In the genomic region with DNA sequence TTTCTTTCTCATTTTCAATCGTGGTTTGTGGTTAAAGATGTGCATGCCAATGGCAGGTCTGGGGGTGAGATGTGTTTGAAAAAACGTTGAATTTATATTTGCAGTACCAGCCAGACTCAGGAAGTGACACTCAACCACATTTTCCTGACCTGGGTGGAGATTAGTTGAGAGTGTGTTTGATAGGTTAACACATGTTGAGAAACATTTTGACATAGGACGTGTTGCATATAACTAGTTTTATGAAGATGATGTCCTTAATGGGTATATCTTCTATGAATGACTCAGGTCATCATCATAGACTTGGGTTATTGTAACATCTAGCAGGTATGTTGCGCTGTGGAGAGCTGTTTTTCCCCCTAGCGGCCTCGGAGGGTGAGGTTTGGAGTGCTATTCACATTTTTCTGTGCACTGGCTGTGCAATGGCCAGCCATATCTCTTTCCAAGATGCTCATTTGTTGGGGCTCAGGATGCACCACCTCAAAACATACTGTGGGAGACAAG, we compare ENCODE assay signal across 10 cellular contexts. TPM values are rescaled to one million over a fixed set of nuclear protein-coding genes. Genes with fewer than 3 reads are reported as not detected.
A peak's percentile ranks its signal among the peaks of the same experiment; 100 is the strongest.
DNase-seq lines count a peak whose midpoint lies in the region; ATAC-seq and TF ChIP-seq lines count a peak whose summit lies in the region.
"Had no signal": no experiment of that assay in that cellular context is flagged by ENCODE, and none has a peak within 500 bp of the region (broad histone marks: within the 10 kb centered on the region; RNA-seq: fewer than 3 reads in every experiment).

No MANE protein-coding gene starts in this region.

- no peak overlapping the region for H3K27ac ChIP-seq in colonic mucosa
- peak overlapping the region in 2 of 12 donors; percentile 12 to 74 for H3K27ac ChIP-seq in heart left ventricle

- H3K4me1 ChIP-seq in colonic mucosa (no peaks in the 10 kb centered on the region), heart left ventricle (peaks cover 0 to 35% (median 9%) of the 10 kb centered on the region in 12 donors)
- H3K4me1 ChIP-seq: HAP-1 had no signal

- CTCF ChIA-PET in WTC11 (lab: Charles Lee): interaction anchor here (0.8 to 1.9 kb wide), 3 partner anchors 19 to 30 kb away, joined by 3 to 6 read pairs (median 3); no protein-coding TSS in a partner anchor

- no peak overlapping the region for H3K4me3 Mint-ChIP-seq in WTC11
- H3K4me3 Mint-ChIP-seq: neural crest cell had no signal

- no peak overlapping the region for H3K9ac ChIP-seq in colonic mucosa (ENCODE audit: low read depth in 2 of 2, low read length in 2 of 2)

- no peak overlapping the region for H3K4me3 ChIP-seq in colonic mucosa
- no peak overlapping the region for H3K4me3 ChIP-seq in heart left ventricle
- H3K4me3 ChIP-seq: HAP-1 had no signal

- TF ChIP-seq POLR2A in heart left ventricle (IDR thresholded peaks at IDR 0.05): no peak

- TF ChIP-seq CTCF in WTC11 (IDR thresholded peaks at IDR 0.05) (no peak), colonic mucosa (IDR thresholded peaks at IDR 0.05) (no peak), heart left ventricle (IDR thresholded peaks at IDR 0.05) (no peak)

- POLR2A ChIA-PET in WTC11 (lab: Charles Lee): no interaction called here

- peak; percentile 15 for DNase-seq in Caki2 (ENCODE audit: low read depth)
- peak; percentile 50 for DNase-seq in HS-27A (ENCODE audit: low read depth)
- no peak for DNase-seq in WTC11 (ENCODE audit: low spot score)
- peak; percentile 24 for DNase-seq in colonic mucosa
- peak; percentile 41 for DNase-seq in stimulated activated CD8-positive, alpha-beta memory T cell treated with anti-CD3 and anti-CD28 coated beads, Interleukin-15, amount 100 ng/mL, for 1 hour (ENCODE audit: low read depth)
- no peak for DNase-seq in heart left ventricle
- DNase-seq in superior temporal gyrus (ENCODE audit: extremely low spot score): no peak

- H3K36me3 ChIP-seq in colonic mucosa: no peaks in the 10 kb centered on the region
- H3K36me3 ChIP-seq in heart left ventricle: no peaks in the 10 kb centered on the region
- H3K36me3 ChIP-seq: HAP-1 had no signal

- intact Hi-C loops in colonic mucosa (cut with DNase I) (no loop called here), heart left ventricle (cut with DNase I) (no loop called here)

- peaks cover 9% of the 10 kb centered on the region for H3K9me3 Mint-ChIP-seq in WTC11

- H3K27me3 Mint-ChIP-seq in WTC11 (ENCODE audit: low read depth): no peaks in the 10 kb centered on the region; the same call in none of the 2 replicates

- in situ Hi-C loops in Caki2 (cut with HindIII; ENCODE audit: low pct_unique_long_range_greater_than_20kb, low sequenced_read_pairs): no loop called here

- no peaks in the 10 kb centered on the region for H3K36me3 Mint-ChIP-seq in WTC11

- ATAC-seq in GM21447 (IDR thresholded peaks at IDR 0.05; ENCODE audit: unreplicated experiment) (peak; percentile 82), WTC11 (peak; percentile 53; the same call in 1 of the 2 replicates), heart left ventricle (no peak)

- WGBS in heart left ventricle, 4 donors: 68 to 80% (median 74%) methylated on average over 6 of the region's 6 CpGs

- H3K27me3 ChIP-seq in colonic mucosa: no peaks in the 10 kb centered on the region
- no peaks in the 10 kb centered on the region for H3K27me3 ChIP-seq in heart left ventricle

- no peaks in the 10 kb centered on the region for H3K4me1 Mint-ChIP-seq in WTC11
- H3K4me1 Mint-ChIP-seq: neural crest cell had no signal

- H3K27ac Mint-ChIP-seq in WTC11: no peak overlapping the region

- no peaks in the 10 kb centered on the region for H3K9me3 ChIP-seq in colonic mucosa
- no peaks in the 10 kb centered on the region for H3K9me3 ChIP-seq in heart left ventricle
- H3K9me3 ChIP-seq: HAP-1 had no signal

TF ChIP-seq in WTC11, 78 proteins besides CTCF, POLR2A, EP300 and RAD21:
- TF ChIP-seq, protein P1, sequence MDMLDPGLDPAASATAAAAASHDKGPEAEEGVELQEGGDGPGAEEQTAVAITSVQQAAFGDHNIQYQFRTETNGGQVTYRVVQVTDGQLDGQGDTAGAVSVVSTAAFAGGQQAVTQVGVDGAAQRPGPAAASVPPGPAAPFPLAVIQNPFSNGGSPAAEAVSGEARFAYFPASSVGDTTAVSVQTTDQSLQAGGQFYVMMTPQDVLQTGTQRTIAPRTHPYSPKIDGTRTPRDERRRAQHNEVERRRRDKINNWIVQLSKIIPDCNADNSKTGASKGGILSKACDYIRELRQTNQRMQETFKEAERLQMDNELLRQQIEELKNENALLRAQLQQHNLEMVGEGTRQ (CRISPR knock-in tag; IDR thresholded peaks at IDR 0.05): no peak
- TF ChIP-seq SMAD3 (CRISPR knock-in tag; IDR thresholded peaks at IDR 0.05; ENCODE audit: borderline replicate concordance): no peak
- no peak for TF ChIP-seq CREB1 (CRISPR knock-in tag; IDR thresholded peaks at IDR 0.05)
- TF ChIP-seq, protein P2, sequence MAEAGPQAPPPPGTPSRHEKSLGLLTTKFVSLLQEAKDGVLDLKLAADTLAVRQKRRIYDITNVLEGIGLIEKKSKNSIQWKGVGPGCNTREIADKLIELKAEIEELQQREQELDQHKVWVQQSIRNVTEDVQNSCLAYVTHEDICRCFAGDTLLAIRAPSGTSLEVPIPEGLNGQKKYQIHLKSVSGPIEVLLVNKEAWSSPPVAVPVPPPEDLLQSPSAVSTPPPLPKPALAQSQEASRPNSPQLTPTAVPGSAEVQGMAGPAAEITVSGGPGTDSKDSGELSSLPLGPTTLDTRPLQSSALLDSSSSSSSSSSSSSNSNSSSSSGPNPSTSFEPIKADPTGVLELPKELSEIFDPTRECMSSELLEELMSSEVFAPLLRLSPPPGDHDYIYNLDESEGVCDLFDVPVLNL (CRISPR knock-in tag; IDR thresholded peaks at IDR 0.05; ENCODE audit: borderline replicate concordance, low read depth): no peak
- TF ChIP-seq NFYB (CRISPR knock-in tag; conservative IDR thresholded peaks at IDR 0.05; ENCODE audit: low read depth): no peak

RNA-seq across cellular contexts. Expression of a gene that starts 21.7 kb away (rescaled TPM):
- total RNA-seq in Caki2 (2014; rRNA removed; shearing (Covaris generic); ENCODE audit: low replicate concordance): not detected in 2 replicates
- 0.17 to 0.39 TPM (median 0.37 TPM) in 3 replicates for total RNA-seq in WTC11 (2021)
- total RNA-seq in colonic mucosa: 1 to 10 TPM; 2.5 to 2.6 TPM
- 10 to 100 TPM in 3 of 9 donors, 1 to 10 TPM in 6; 1.0 to 12.4 (median 3.0) TPM for total RNA-seq in heart left ventricle
- polyA plus RNA-seq in heart left ventricle: 1 to 10 TPM; 1.8 to 2.1 TPM

RNA-seq across cellular contexts. Expression of a gene that starts 53.5 kb away (rescaled TPM):
- total RNA-seq in Caki2 (2014; rRNA removed; shearing (Covaris generic); ENCODE audit: low replicate concordance): 0.41 and 1.0 TPM in 2 replicates
- total RNA-seq in WTC11 (2021) (1.1 to 1.9 TPM (median 1.4 TPM) in 3 replicates), colonic mucosa (10 to 100 TPM in 1 of 2 donors, 1 to 10 TPM in 1; 9.2 to 12.4 TPM), heart left ventricle (10 to 100 TPM in 1 of 9 donors, 1 to 10 TPM in 8; 1.3 to 18.4 (median 2.1) TPM)
- 1 to 10 TPM; 1.9 to 2.5 TPM for polyA plus RNA-seq in heart left ventricle

Comparison
In these comparisons a context has a peak if more than half of its experiments do, and no peak if none do; other contexts are left out.
1. DNase-seq: peak in Caki2 (single experiment), HS-27A (single experiment), colonic mucosa (single experiment) and stimulated activated CD8-positive, alpha-beta memory T cell treated with anti-CD3 and anti-CD28 coated beads, Interleukin-15, amount 100 ng/mL, for 1 hour (single experiment); none in WTC11 (single experiment), heart left ventricle (0 of 5) and superior temporal gyrus (single experiment).
2. ATAC-seq: peak in GM21447 (single experiment) and WTC11 (single experiment); none in heart left ventricle (0 of 4).